ENCODE assay signal across 22 cellular contexts in the genomic region with DNA sequence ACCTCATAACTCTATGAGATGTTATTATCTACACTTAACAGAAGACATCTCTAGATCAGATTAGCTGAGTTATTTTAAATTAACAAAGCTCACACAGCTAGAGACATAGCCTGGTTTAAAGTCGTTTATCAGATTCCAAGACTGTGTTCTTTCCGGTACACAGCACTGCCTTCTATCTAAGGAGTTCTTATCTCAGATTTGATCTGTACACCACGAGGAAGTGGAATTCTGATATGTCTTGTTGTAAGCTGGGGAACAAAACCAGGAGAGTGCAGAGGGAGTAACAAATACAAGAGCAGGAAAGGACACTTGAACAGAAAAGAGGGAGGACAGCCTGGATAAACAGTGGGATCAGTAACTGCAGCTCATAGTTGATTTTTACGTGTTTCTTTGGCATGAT.
A peak's percentile ranks its signal among the peaks of the same experiment; 100 is the strongest.
DNase-seq lines count a peak whose midpoint lies in the region; ATAC-seq, FAIRE-seq and TF ChIP-seq lines count a peak whose summit lies in the region.
"Had no signal": no experiment of that assay in that cellular context is flagged by ENCODE, and none has a peak within 500 bp of the region (broad histone marks: within the 10 kb centered on the region; RNA-seq: fewer than 3 reads in every experiment).

No MANE protein-coding gene starts in this region.

- ATAC-seq in pancreas (peak in 3 of 4 donors; percentile 23 to 44 (median 30)), GM21825 (IDR thresholded peaks at IDR 0.05; ENCODE audit: unreplicated experiment) (no peak), gastroesophageal sphincter (no peak)

- H3K27ac ChIP-seq in SU-DHL-6 (ENCODE audit: low read depth, low read length) (no peak overlapping the region), pancreas (no peak overlapping the region), gastroesophageal sphincter (no peak overlapping the region)
- H3K27ac ChIP-seq: PC-9, SJSA1 had no signal

- H3K9me3 ChIP-seq in SU-DHL-6 (ENCODE audit: insufficient read depth, low read length) (no peaks in the 10 kb centered on the region), pancreas (no peaks in the 10 kb centered on the region), gastroesophageal sphincter (no peaks in the 10 kb centered on the region)
- H3K9me3 ChIP-seq: SJSA1 had no signal

- H3F3A ChIP-seq in SU-DHL-6 (ENCODE audit: insufficient read depth) = no peaks in the 10 kb centered on the region

- no peak overlapping the region for H3K9ac ChIP-seq in SU-DHL-6 (ENCODE audit: low read length)

- H3K27me3 ChIP-seq in SU-DHL-6 (ENCODE audit: low read length) (no peaks in the 10 kb centered on the region), pancreas (no peaks in the 10 kb centered on the region), gastroesophageal sphincter (no peaks in the 10 kb centered on the region)
- H3K27me3 ChIP-seq: SJSA1 had no signal

- H3K4me2 ChIP-seq in SU-DHL-6 (ENCODE audit: low read depth, low read length, poor library complexity, severe bottlenecking) = no peak overlapping the region
- H3K4me2 ChIP-seq: GM23338, PC-9 had no signal

- DNase-seq in NCI-H2029 treated with DMSO at 0.1 percent for 48 hours (lab: John Stamatoyannopoulos, UW) (peak; percentile 64), fibroblast of villous mesenchyme (ENCODE audit: low read depth) (peak; percentile 18), pancreas (no peak), NCI-H446 treated with DMSO at 0.1 percent for 48 hours (lab: John Stamatoyannopoulos, UW) (no peak)
- DNase-seq: C1 segment of cervical spinal cord, DND-41, HCEC 1CT, Karpas-422, MM.1S, NCI-H1092, NCI-H1436 treated with DMSO at 0.1 percent for 48 hours, NCI-H2081 treated with DMSO at 0.1 percent for 48 hours, NCI-H524 treated with DMSO at 0.1 percent for 48 hours, PC-9, SW 1271 had no signal

- no peak for TF ChIP-seq EP300 in gastroesophageal sphincter (IDR thresholded peaks at IDR 0.05)

- peaks cover 0 to 8% (median 7%) of the 10 kb centered on the region in 3 donors for H3K4me1 ChIP-seq in pancreas
- no peaks in the 10 kb centered on the region for H3K4me1 ChIP-seq in gastroesophageal sphincter
- H3K4me1 ChIP-seq: SJSA1 had no signal

- TF ChIP-seq CTCF in SU-DHL-6 (IDR thresholded peaks at IDR 0.05; ENCODE audit: insufficient read depth, low read length, poor library complexity, severe bottlenecking) (no peak), fibroblast of villous mesenchyme (IDR thresholded peaks at IDR 0.05; ENCODE audit: insufficient read depth, low read depth, low read length) (no peak), pancreas (IDR thresholded peaks at IDR 0.05) (no peak), gastroesophageal sphincter (IDR thresholded peaks at IDR 0.05) (no peak)

- no peak for FAIRE-seq in pancreas (lab: Jason Lieb, UNC)
- FAIRE-seq: G401.6, HTR-8/SVneo had no signal

- peak overlapping the region; percentile 21 for H2AFZ ChIP-seq in SU-DHL-6 (ENCODE audit: low read depth, low read length, severe bottlenecking)
- H2AFZ ChIP-seq: GM23338, PC-9 had no signal

- H3K79me2 ChIP-seq in SU-DHL-6 (ENCODE audit: insufficient read depth, low read length) = no peaks in the 10 kb centered on the region

- intact Hi-C loops in pancreas (cut with DNase I) = no loop called here

- H3K4me3 ChIP-seq in SU-DHL-6 (ENCODE audit: insufficient read depth, low read length, poor library complexity, severe bottlenecking) (no peak overlapping the region), fibroblast of villous mesenchyme (ENCODE audit: low read depth, low read length) (no peak overlapping the region), pancreas (no peak overlapping the region), gastroesophageal sphincter (no peak overlapping the region)
- H3K4me3 ChIP-seq: GM23338, PC-9, SJSA1 had no signal

- no peak for TF ChIP-seq POLR2A in gastroesophageal sphincter (IDR thresholded peaks at IDR 0.05)

- 20 to 26% methylated on average over 4 of the region's 4 CpGs for WGBS in pancreas, 2 donors
- WGBS in gastroesophageal sphincter (ENCODE audit: low coverage in 1 of 2), 2 donors = 18 to 28% methylated on average over 3 to 4 of the region's 4 CpGs

- no peaks in the 10 kb centered on the region for H4K20me1 ChIP-seq in SU-DHL-6 (ENCODE audit: low read depth, low read length)

- H3K36me3 ChIP-seq in SU-DHL-6 (ENCODE audit: low read length) (no peaks in the 10 kb centered on the region), pancreas (no peaks in the 10 kb centered on the region), gastroesophageal sphincter (no peaks in the 10 kb centered on the region)
- H3K36me3 ChIP-seq: SJSA1 had no signal

- H3K9me2 ChIP-seq in SU-DHL-6 (replicated peaks; ENCODE audit: insufficient read depth, low read length) = no peaks in the 10 kb centered on the region

Comparison
In these comparisons a context has a peak if more than half of its experiments do, and no peak if none do; other contexts are left out.
1. DNase-seq: peak in NCI-H2029 treated with DMSO at 0.1 percent for 48 hours (single experiment) and fibroblast of villous mesenchyme (single experiment); none in pancreas (0 of 6) and NCI-H446 treated with DMSO at 0.1 percent for 48 hours (single experiment).
2. ATAC-seq: peak in pancreas (3 of 4); none in GM21825 (single experiment) and gastroesophageal sphincter (single experiment).